1 cellular context compared by ENCODE assay signal in genomic region chr5:158875272-158875679, GRCh38.
TF ChIP-seq lines count a peak whose summit lies in the region.

No MANE protein-coding gene starts in this region.

TF ChIP-seq in GM23338, 12 proteins besides CTCF, POLR2A, EP300 and RAD21 (continued from another document):
- TF ChIP-seq ZNF462 (CRISPR knock-in tag; IDR thresholded peaks at IDR 0.05) (no peak), POLR2AphosphoS5 (IDR thresholded peaks at IDR 0.05; ENCODE audit: low read depth) (no peak), REST (IDR thresholded peaks at IDR 0.05; ENCODE audit: unreplicated experiment) (no peak), ETS1 (IDR thresholded peaks at IDR 0.05) (no peak), EZH2 (IDR thresholded peaks at IDR 0.05; ENCODE audit: low read depth, unreplicated experiment) (no peak), NANOG (IDR thresholded peaks at IDR 0.05; ENCODE audit: borderline replicate concordance) (no peak), JUNB (IDR thresholded peaks at IDR 0.05; ENCODE audit: unreplicated experiment) (no peak), ZNF331 (CRISPR knock-in tag; IDR thresholded peaks at IDR 0.05; ENCODE audit: low read depth) (no peak), EZH2phosphoT487 (IDR thresholded peaks at IDR 0.05; ENCODE audit: unreplicated experiment) (no peak), CREB1 (CRISPR knock-in tag; IDR thresholded peaks at IDR 0.05; ENCODE audit: low read depth) (no peak)
